9 cellular contexts compared by ENCODE assay signal in the genomic region with DNA sequence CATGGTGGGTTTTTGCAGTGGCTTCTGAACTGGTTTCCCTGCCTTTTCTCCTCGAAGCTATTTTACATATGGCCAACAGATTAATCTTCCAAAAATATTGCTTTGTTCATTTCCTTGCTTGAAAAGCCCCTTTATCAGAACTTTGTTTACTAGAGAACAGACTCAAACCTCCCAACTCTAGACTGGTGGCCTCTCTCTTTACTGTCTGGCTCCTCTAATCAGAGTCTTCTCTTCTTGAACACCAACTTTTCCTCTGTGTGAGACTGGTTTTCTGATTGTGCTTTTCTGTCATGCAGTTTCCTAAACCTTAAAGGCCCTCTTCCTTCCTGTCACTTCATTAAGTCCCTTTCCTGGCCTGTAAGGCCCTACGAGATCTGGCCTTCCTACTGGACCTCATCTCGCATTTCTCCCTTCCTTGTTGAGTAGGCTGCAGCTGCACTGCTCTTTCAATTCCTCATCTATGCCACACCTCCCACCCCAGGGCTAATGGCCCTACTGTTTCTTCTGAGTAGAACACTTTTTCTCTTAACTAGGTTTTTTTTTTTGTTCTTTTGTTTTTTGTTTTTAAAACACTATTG. TPM values are rescaled to one million over a fixed set of nuclear protein-coding genes. Genes with fewer than 3 reads are reported as not detected.
DNase-seq lines count a peak whose midpoint lies in the region; ATAC-seq and TF ChIP-seq lines count a peak whose summit lies in the region.
"Had no signal": no experiment of that assay in that cellular context is flagged by ENCODE, and none has a peak within 500 bp of the region (broad histone marks: within the 10 kb centered on the region; RNA-seq: fewer than 3 reads in every experiment).

No MANE protein-coding gene starts in this region.

- no peaks in the 10 kb centered on the region for H3K27me3 ChIP-seq in BLaER1
- no peaks in the 10 kb centered on the region for H3K27me3 ChIP-seq in Peyer's patch
- no peaks in the 10 kb centered on the region for H3K27me3 ChIP-seq in thyroid gland
- H3K27me3 ChIP-seq in transverse colon: no peaks in the 10 kb centered on the region
- H3K27me3 ChIP-seq: esophagus squamous epithelium had no signal

- peak overlapping the region; percentile 60 for H3K4me2 ChIP-seq in BLaER1

- H3K4me1 ChIP-seq in BLaER1 (peaks cover 21% of the 10 kb centered on the region), Peyer's patch (no peaks in the 10 kb centered on the region), thyroid gland (no peaks in the 10 kb centered on the region), transverse colon (peaks cover 0 to 6% (median 0%) of the 10 kb centered on the region in 4 donors)

- H3K4me1 Mint-ChIP-seq in effector memory CD8-positive, alpha-beta T cell (ENCODE audit: low read depth in 2 of 2): no peaks in the 10 kb centered on the region

- H3K9me3 Mint-ChIP-seq in effector memory CD8-positive, alpha-beta T cell: no peaks in the 10 kb centered on the region

- TF ChIP-seq CTCF in Peyer's patch (IDR thresholded peaks at IDR 0.05): no peak
- TF ChIP-seq CTCF in thyroid gland (IDR thresholded peaks at IDR 0.05): no peak
- no peak for TF ChIP-seq CTCF in transverse colon (IDR thresholded peaks at IDR 0.05)

- TF ChIP-seq POLR2A in Peyer's patch (IDR thresholded peaks at IDR 0.05) (no peak), thyroid gland (IDR thresholded peaks at IDR 0.05) (no peak), transverse colon (IDR thresholded peaks at IDR 0.05) (no peak)

- H3K4me3 Mint-ChIP-seq in effector memory CD8-positive, alpha-beta T cell: no peak overlapping the region

- peaks cover 2% of the 10 kb centered on the region for H3K36me3 Mint-ChIP-seq in effector memory CD8-positive, alpha-beta T cell (ENCODE audit: insufficient read depth)

- no peak overlapping the region for H3K27ac Mint-ChIP-seq in effector memory CD8-positive, alpha-beta T cell

- H3K9ac ChIP-seq in BLaER1: no peak overlapping the region; the same call in 1 of the 2 replicates

- H3K9me3 ChIP-seq in BLaER1 (no peaks in the 10 kb centered on the region), Peyer's patch (no peaks in the 10 kb centered on the region), thyroid gland (no peaks in the 10 kb centered on the region), transverse colon (no peaks in the 10 kb centered on the region)
- H3K9me3 ChIP-seq: esophagus squamous epithelium had no signal

- no peaks in the 10 kb centered on the region for H3K27me3 Mint-ChIP-seq in effector memory CD8-positive, alpha-beta T cell

- ATAC-seq in GM19351 (IDR thresholded peaks at IDR 0.05; ENCODE audit: unreplicated experiment) (peak; percentile 100), HG03025 (IDR thresholded peaks at IDR 0.05; ENCODE audit: low FRiP score, unreplicated experiment) (peak; percentile 98)
- no peak for ATAC-seq in effector memory CD8-positive, alpha-beta T cell (replicated peaks)

- H3K36me3 ChIP-seq in BLaER1 (no peaks in the 10 kb centered on the region), Peyer's patch (no peaks in the 10 kb centered on the region), thyroid gland (no peaks in the 10 kb centered on the region), transverse colon (no peaks in the 10 kb centered on the region)
- H3K36me3 ChIP-seq: esophagus squamous epithelium had no signal

- intact Hi-C loops in thyroid gland (cut with DNase I) (no loop called here), transverse colon (cut with DNase I; ENCODE audit: low total_unique reads) (no loop called here)

- no peak for TF ChIP-seq EP300 in transverse colon (IDR thresholded peaks at IDR 0.05; ENCODE audit: low read depth)

- no peaks in the 10 kb centered on the region for H4K20me1 ChIP-seq in BLaER1

- WGBS in thyroid gland, 2 donors: 68 to 70% methylated on average over 3 of the region's 3 CpGs
- WGBS in transverse colon (ENCODE audit: low coverage in 1 of 2), 2 donors: 49 to 63% methylated on average over 3 of the region's 3 CpGs

- peak in 2 of 3 donors; percentile 64 to 69 for DNase-seq in Peyer's patch
- no peak for DNase-seq in T-helper 2 cell
- no peak for DNase-seq in thyroid gland
- DNase-seq in transverse colon: no peak
- no peak for DNase-seq in effector memory CD8-positive, alpha-beta T cell
- DNase-seq: esophagus squamous epithelium had no signal

- in situ Hi-C loops in transverse colon (cut with MboI; ENCODE audit: low pct_ligation_motif_present in 1 of 4, low pct_unique_long_range_greater_than_20kb in 1 of 4, low sequenced_read_pairs in 3 of 4): no loop called here

- peak overlapping the region; percentile 60 for H3K27ac ChIP-seq in BLaER1
- peak overlapping the region in 2 of 4 donors; percentile 44 to 48 for H3K27ac ChIP-seq in Peyer's patch
- H3K27ac ChIP-seq in thyroid gland: no peak overlapping the region
- peak overlapping the region in 1 of 4 donors; percentile 56 for H3K27ac ChIP-seq in transverse colon
- H3K27ac ChIP-seq: esophagus squamous epithelium had no signal

- H3K4me3 ChIP-seq in BLaER1 (no peak overlapping the region), Peyer's patch (no peak overlapping the region), thyroid gland (replicated peaks in 1 of 3) (no peak overlapping the region), transverse colon (no peak overlapping the region)
- H3K4me3 ChIP-seq: esophagus squamous epithelium had no signal

RNA-seq across cellular contexts. Expression of gene C9orf43, which starts 5.7 kb away (rescaled TPM):
- total RNA-seq in Peyer's patch: 1 to 10 TPM in 3 of 4 donors, not detected in 1; 1.1 to 5.0 (median 1.2) TPM
- 1 to 10 TPM in 2 of 4 donors, under 1 TPM in 2; 0.39 to 2.5 (median 0.84) TPM for total RNA-seq in thyroid gland
- under 1 TPM in 1 of 4 donors, not detected in 3; 0.75 TPM for total RNA-seq in transverse colon

RNA-seq across cellular contexts. Expression of gene POLE3, which starts 5.8 kb away (rescaled TPM):
- total RNA-seq in Peyer's patch (10 to 100 TPM; 13.8 to 56.9 (median 16.4) TPM), thyroid gland (10 to 100 TPM; 29.2 to 54.9 (median 33.5) TPM), transverse colon (10 to 100 TPM in 3 of 4 donors, 1 to 10 TPM in 1; 4.2 to 58.7 (median 24.4) TPM)

RNA-seq across cellular contexts. Expression of gene ALAD, which starts 15.2 kb away (rescaled TPM):
- total RNA-seq in Peyer's patch (10 to 100 TPM; 44.6 to 81.4 (median 62.2) TPM), thyroid gland (10 to 100 TPM; 23.5 to 50.0 (median 31.8) TPM), transverse colon (100 to 1,000 TPM in 1 of 4 donors, 10 to 100 TPM in 3; 18.5 to 107 (median 63.0) TPM)

RNA-seq across cellular contexts. Expression of gene HDHD3, which starts 39.5 kb away (rescaled TPM):
- 100 to 1,000 TPM in 3 of 4 donors, 10 to 100 TPM in 1; 56.1 to 258 (median 237) TPM for total RNA-seq in Peyer's patch
- 10 to 100 TPM; 37.1 to 67.7 (median 53.0) TPM for total RNA-seq in thyroid gland
- 100 to 1,000 TPM; 156 to 269 (median 237) TPM for total RNA-seq in transverse colon

RNA-seq across cellular contexts. Expression of gene RGS3, which starts 47.3 kb away (rescaled TPM):
- total RNA-seq in Peyer's patch (100 to 1,000 TPM in 2 of 4 donors, 10 to 100 TPM in 2; 55.3 to 113 (median 88.6) TPM), thyroid gland (10 to 100 TPM; 43.0 to 66.2 (median 55.6) TPM), transverse colon (100 to 1,000 TPM in 1 of 4 donors, 10 to 100 TPM in 3; 62.7 to 150 (median 80.9) TPM)

Comparison
In these comparisons a context has a peak if more than half of its experiments do, and no peak if none do; other contexts are left out.
1. DNase-seq: peak in Peyer's patch (2 of 3); none in T-helper 2 cell (0 of 5), thyroid gland (0 of 2), transverse colon (single experiment) and effector memory CD8-positive, alpha-beta T cell (0 of 3).